Comparison of ENCODE assay signal across 8 cellular contexts in the genomic region with DNA sequence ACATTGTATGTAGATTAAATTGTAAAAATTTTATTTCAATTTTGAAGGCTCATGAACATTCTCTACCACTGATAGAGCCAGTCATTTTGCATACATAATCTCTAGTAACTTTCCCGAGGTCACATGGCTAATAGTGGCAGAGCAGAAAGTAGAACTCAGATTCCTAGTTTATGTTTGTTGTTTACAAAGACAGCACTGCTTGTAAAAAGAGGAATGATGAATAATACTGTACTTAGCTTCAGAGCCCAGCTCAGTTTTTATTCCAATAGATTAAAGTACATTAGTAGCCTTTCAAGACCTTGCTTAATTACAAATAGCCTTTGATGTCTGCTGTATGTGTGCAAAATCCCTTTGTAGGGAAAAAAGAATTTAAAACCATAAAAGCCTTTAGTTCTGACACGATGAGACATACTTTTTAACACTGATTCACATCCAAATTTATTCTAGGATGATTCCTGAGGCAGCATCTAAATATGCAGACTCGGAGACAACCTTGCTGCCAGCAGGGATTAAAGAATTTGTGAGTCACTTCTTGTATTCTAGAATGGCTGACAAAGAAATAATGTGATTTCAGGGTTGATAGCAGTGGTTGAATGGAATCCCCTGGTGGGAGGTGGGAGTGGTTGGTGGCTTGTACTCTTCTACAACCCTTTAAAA.
DNase-seq lines count a peak whose midpoint lies in the region; ATAC-seq lines count a peak whose summit lies in the region.

No MANE protein-coding gene starts in this region.

- DNase-seq in H7 (peak; percentile 26), SK-N-MC (ENCODE audit: low read depth, low spot score) (peak; percentile 34), fibroblast of peridontal ligament (ENCODE audit: extremely low read depth) (peak; percentile 84), retina (peak; percentile 5), mesenteric fat pad (ENCODE audit: low spot score) (no peak), GDM1 (lab: John Stamatoyannopoulos, UW) (no peak), left colon (no peak)

- no peak overlapping the region for H3K4me3 ChIP-seq in H7 (ENCODE audit: insufficient read depth, low read depth, low read length)
- no peak overlapping the region for H3K4me3 ChIP-seq in SK-N-MC

- H3K9ac ChIP-seq in SK-N-MC (ENCODE audit: insufficient read length): no peak overlapping the region

- H3K9me3 ChIP-seq in SK-N-MC (ENCODE audit: low read depth, low read length): no peaks in the 10 kb centered on the region

- no peaks in the 10 kb centered on the region for H3K27me3 ChIP-seq in H7 (ENCODE audit: control insufficient read depth, insufficient read depth, low read length)

- H3K36me3 ChIP-seq in H7 (replicated peaks; ENCODE audit: control insufficient read depth, insufficient read depth, low read length) (no peaks in the 10 kb centered on the region), SK-N-MC (ENCODE audit: insufficient read depth, low read length) (no peaks in the 10 kb centered on the region)

- intact Hi-C loops in left colon (cut with DNase I, micrococcal nuclease): no loop called here

- H3K27ac ChIP-seq in SK-N-MC: peak overlapping the region; percentile 60

- ATAC-seq in GM19035 (IDR thresholded peaks at IDR 0.05; ENCODE audit: unreplicated experiment): no peak
- ATAC-seq in left colon: no peak

Comparison
In these comparisons a context has a peak if more than half of its experiments do, and no peak if none do; other contexts are left out.
1. DNase-seq: peak in H7 (single experiment), SK-N-MC (single experiment), fibroblast of peridontal ligament (single experiment) and retina (single experiment); none in mesenteric fat pad (single experiment), GDM1 (single experiment) and left colon (0 of 2).